In the genomic region with DNA sequence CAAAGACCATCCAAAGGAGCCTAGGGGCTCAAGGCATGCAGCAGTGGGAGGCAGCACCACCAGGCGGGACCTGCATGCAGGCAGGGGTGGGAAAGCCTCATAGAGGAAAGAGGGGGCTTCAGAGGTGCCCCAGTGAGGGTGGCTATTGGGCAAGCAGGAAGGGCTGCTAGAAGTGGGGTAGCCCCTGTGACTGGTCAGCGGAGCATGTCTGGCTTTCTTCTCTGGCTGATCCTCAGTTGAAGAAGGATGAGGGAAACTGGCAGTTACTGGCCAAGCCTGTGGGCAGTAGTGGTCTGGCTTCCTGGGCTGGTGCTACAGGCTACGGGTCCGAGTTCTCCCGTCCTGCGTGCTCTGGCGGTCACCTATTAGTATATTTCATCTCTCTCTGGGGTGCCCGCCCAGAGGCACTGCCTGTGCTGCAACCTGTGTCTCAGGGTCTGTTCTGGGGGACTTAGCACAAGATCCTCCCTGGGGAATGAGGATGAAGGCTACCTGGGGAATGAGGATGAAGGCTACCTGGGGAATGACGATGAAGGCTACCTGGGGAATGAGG, we compare ENCODE assay signal across 27 cellular contexts. TPM values are rescaled to one million over a fixed set of nuclear protein-coding genes. Genes with fewer than 3 reads are reported as not detected.
DNase-seq lines count a peak whose midpoint lies in the region; ATAC-seq, FAIRE-seq and TF ChIP-seq lines count a peak whose summit lies in the region.
"Had no signal": no experiment of that assay in that cellular context is flagged by ENCODE, and none has a peak within 500 bp of the region (broad histone marks: within the 10 kb centered on the region; RNA-seq: fewer than 3 reads in every experiment).

No MANE protein-coding gene starts in this region.

- POLR2A ChIA-PET in WTC11 (lab: Charles Lee) = no interaction called here

- no peak overlapping the region for H3K9ac ChIP-seq in kidney (ENCODE audit: low read length in 2 of 2)
- H3K9ac ChIP-seq: BLaER1 treated with 17β-estradiol and CSF1 and Interleukin-3, amounts not matched to agents 10 nM and 100 nM; KMS-11 had no signal

- peak; percentile 7 for DNase-seq in activated CD8-positive, alpha-beta memory T cell treated with anti-CD3 and anti-CD28 coated beads, Interleukin-2, amount 10 ng/mL, durations not matched to agents 7 days and 5 days
- DNase-seq in kidney (peak; percentile 33), mucosa of gallbladder (ENCODE audit: low spot score) (peak; percentile 4), stomach (no peak), WTC11 (ENCODE audit: low spot score) (no peak)
- DNase-seq in stimulated activated effector memory CD8-positive, alpha-beta T cell treated with anti-CD3 and anti-CD28 coated beads, Interleukin-12 subunit alpha, Interleukin-12 subunit beta, amount 100 ng/mL, for 72 hours (ENCODE audit: low spot score in 2 of 2) = peak in 1 of 2 donors; percentile 44
- DNase-seq: AML-193; CD4-positive, alpha-beta memory T cell; COR-L47; NCI-H1048; NCI-H1417 treated with DMSO at 0.1 percent for 48 hours; NCI-H1694 treated with DMSO at 0.1 percent for 48 hours; NCI-H2081; NCI-H2227 treated with DMSO at 0.1 percent for 48 hours; NCI-H526 treated with DMSO at 0.1 percent for 48 hours; Right ventricle myocardium superior; RPMI8226 had no signal

- WGBS in stomach, 5 donors = 81 to 92% (median 89%) methylated on average over 7 to 9 of the region's 9 CpGs

- H3K9me3 ChIP-seq in kidney (ENCODE audit: control insufficient read depth in 1 of 2, low read length in 2 of 2) (no peaks in the 10 kb centered on the region), stomach (peaks cover 0 to 13% (median 12%) of the 10 kb centered on the region in 4 donors)

- no peak for TF ChIP-seq EP300 in stomach (IDR thresholded peaks at IDR 0.05)

- intact Hi-C loops in kidney (cut with DNase I) = no loop called here
- intact Hi-C loops in stomach (cut with DNase I; ENCODE audit: low total_unique reads) = no loop called here

- H3K4me3 Mint-ChIP-seq in activated CD8-positive, alpha-beta memory T cell treated with anti-CD3 and anti-CD28 coated beads, Interleukin-2, amount 10 ng/mL, durations not matched to agents 7 days and 5 days = no peak overlapping the region
- H3K4me3 Mint-ChIP-seq in stimulated activated effector memory CD8-positive, alpha-beta T cell treated with anti-CD3 and anti-CD28 coated beads, Interleukin-12 subunit alpha, Interleukin-12 subunit beta, amount 100 ng/mL, for 72 hours = no peak overlapping the region
- no peak overlapping the region for H3K4me3 Mint-ChIP-seq in WTC11
- H3K4me3 Mint-ChIP-seq: CD4-positive, alpha-beta memory T cell; IgD-negative memory B cell had no signal

- CTCF ChIA-PET in activated CD8-positive, alpha-beta memory T cell treated with anti-CD3 and anti-CD28 coated beads, Interleukin-2, amount 10 ng/mL, durations not matched to agents 7 days and 5 days (lab: Charles Lee) = no interaction called here
- CTCF ChIA-PET in WTC11 (lab: Charles Lee) = no interaction called here

- H3K4me3 ChIP-seq in kidney (ENCODE audit: low read length in 2 of 2) (no peak overlapping the region), stomach (no peak overlapping the region)
- H3K4me3 ChIP-seq: A549; BLaER1 treated with 17β-estradiol and CSF1 and Interleukin-3, amounts not matched to agents 10 nM and 100 nM had no signal

- FAIRE-seq in kidney (lab: Jason Lieb, UNC) = no peak
- FAIRE-seq: A549, G401.6, H1 had no signal

- H3K27me3 Mint-ChIP-seq in activated CD8-positive, alpha-beta memory T cell treated with anti-CD3 and anti-CD28 coated beads, Interleukin-2, amount 10 ng/mL, durations not matched to agents 7 days and 5 days = peaks cover 3% of the 10 kb centered on the region
- peaks cover 7% of the 10 kb centered on the region for H3K27me3 Mint-ChIP-seq in WTC11 (ENCODE audit: low read depth)

- H3K9me3 Mint-ChIP-seq in activated CD8-positive, alpha-beta memory T cell treated with anti-CD3 and anti-CD28 coated beads, Interleukin-2, amount 10 ng/mL, durations not matched to agents 7 days and 5 days (ENCODE audit: low read depth) = no peaks in the 10 kb centered on the region
- H3K9me3 Mint-ChIP-seq in stimulated activated effector memory CD8-positive, alpha-beta T cell treated with anti-CD3 and anti-CD28 coated beads, Interleukin-12 subunit alpha, Interleukin-12 subunit beta, amount 100 ng/mL, for 72 hours = peaks cover under 1% of the 10 kb centered on the region
- H3K9me3 Mint-ChIP-seq in WTC11 = peaks cover 19% of the 10 kb centered on the region
- H3K9me3 Mint-ChIP-seq: IgD-negative memory B cell had no signal

- TF ChIP-seq POLR2A in stomach (IDR thresholded peaks at IDR 0.05) = no peak

- no peaks in the 10 kb centered on the region for H3K36me3 ChIP-seq in kidney (ENCODE audit: control insufficient read depth in 1 of 2, insufficient read depth in 2 of 2, low read length in 2 of 2)
- H3K36me3 ChIP-seq in stomach = no peaks in the 10 kb centered on the region
- H3K36me3 ChIP-seq: BLaER1 treated with 17β-estradiol and CSF1 and Interleukin-3, amounts not matched to agents 10 nM and 100 nM had no signal

- H3K27me3 ChIP-seq in stomach = peaks cover 0 to 8% (median 0%) of the 10 kb centered on the region in 3 donors
- H3K27me3 ChIP-seq: BLaER1 treated with 17β-estradiol and CSF1 and Interleukin-3, amounts not matched to agents 10 nM and 100 nM had no signal

- ATAC-seq in activated CD8-positive, alpha-beta memory T cell treated with anti-CD3 and anti-CD28 coated beads, Interleukin-2, amount 10 ng/mL, durations not matched to agents 7 days and 5 days = no peak
- no peak for ATAC-seq in stimulated activated effector memory CD8-positive, alpha-beta T cell treated with anti-CD3 and anti-CD28 coated beads, Interleukin-12 subunit alpha, Interleukin-12 subunit beta, amount 100 ng/mL, for 72 hours
- ATAC-seq in HG02870 (IDR thresholded peaks at IDR 0.05; ENCODE audit: unreplicated experiment) (no peak), WTC11 (no peak)
- ATAC-seq: A549, HCT116 had no signal

- H3K4me1 Mint-ChIP-seq in activated CD8-positive, alpha-beta memory T cell treated with anti-CD3 and anti-CD28 coated beads, Interleukin-2, amount 10 ng/mL, durations not matched to agents 7 days and 5 days = no peaks in the 10 kb centered on the region
- peaks cover 12% of the 10 kb centered on the region for H3K4me1 Mint-ChIP-seq in stimulated activated effector memory CD8-positive, alpha-beta T cell treated with anti-CD3 and anti-CD28 coated beads, Interleukin-12 subunit alpha, Interleukin-12 subunit beta, amount 100 ng/mL, for 72 hours
- H3K4me1 Mint-ChIP-seq in WTC11 = peaks cover 20% of the 10 kb centered on the region
- H3K4me1 Mint-ChIP-seq: IgD-negative memory B cell had no signal

- H3K27ac Mint-ChIP-seq in activated CD8-positive, alpha-beta memory T cell treated with anti-CD3 and anti-CD28 coated beads, Interleukin-2, amount 10 ng/mL, durations not matched to agents 7 days and 5 days = no peak overlapping the region
- H3K27ac Mint-ChIP-seq in stimulated activated effector memory CD8-positive, alpha-beta T cell treated with anti-CD3 and anti-CD28 coated beads, Interleukin-12 subunit alpha, Interleukin-12 subunit beta, amount 100 ng/mL, for 72 hours = peak overlapping the region; percentile 67
- no peak overlapping the region for H3K27ac Mint-ChIP-seq in WTC11

- H3K27ac ChIP-seq in kidney (ENCODE audit: low read depth in 2 of 2, low read length in 2 of 2) (no peak overlapping the region), stomach (no peak overlapping the region)
- H3K27ac ChIP-seq: A549; BLaER1 treated with 17β-estradiol and CSF1 and Interleukin-3, amounts not matched to agents 10 nM and 100 nM; HL-60; KMS-11 had no signal

- H3K36me3 Mint-ChIP-seq in activated CD8-positive, alpha-beta memory T cell treated with anti-CD3 and anti-CD28 coated beads, Interleukin-2, amount 10 ng/mL, durations not matched to agents 7 days and 5 days = no peaks in the 10 kb centered on the region
- H3K36me3 Mint-ChIP-seq in stimulated activated effector memory CD8-positive, alpha-beta T cell treated with anti-CD3 and anti-CD28 coated beads, Interleukin-12 subunit alpha, Interleukin-12 subunit beta, amount 100 ng/mL, for 72 hours = no peaks in the 10 kb centered on the region
- H3K36me3 Mint-ChIP-seq in WTC11 = peaks cover 2% of the 10 kb centered on the region
- H3K36me3 Mint-ChIP-seq: CD4-positive, alpha-beta memory T cell; IgD-negative memory B cell had no signal

- no peak for TF ChIP-seq CTCF in kidney (IDR thresholded peaks at IDR 0.05; ENCODE audit: borderline replicate concordance, extremely low read depth, insufficient read depth)
- TF ChIP-seq CTCF in stomach (IDR thresholded peaks at IDR 0.05) = no peak
- TF ChIP-seq CTCF in WTC11 (IDR thresholded peaks at IDR 0.05) = no peak

- H3K4me1 ChIP-seq in kidney (ENCODE audit: control insufficient read depth in 1 of 2, insufficient read depth in 1 of 2, low read depth in 1 of 2, low read length in 2 of 2) (no peaks in the 10 kb centered on the region), stomach (peaks cover under 1 to 3% (median 2%) of the 10 kb centered on the region in 4 donors)
- H3K4me1 ChIP-seq: A549 had no signal

TF ChIP-seq in WTC11, 78 proteins besides CTCF, POLR2A, EP300 and RAD21 (continues in another document):
- TF ChIP-seq, protein P1, sequence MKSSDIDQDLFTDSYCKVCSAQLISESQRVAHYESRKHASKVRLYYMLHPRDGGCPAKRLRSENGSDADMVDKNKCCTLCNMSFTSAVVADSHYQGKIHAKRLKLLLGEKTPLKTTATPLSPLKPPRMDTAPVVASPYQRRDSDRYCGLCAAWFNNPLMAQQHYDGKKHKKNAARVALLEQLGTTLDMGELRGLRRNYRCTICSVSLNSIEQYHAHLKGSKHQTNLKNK (CRISPR knock-in tag; IDR thresholded peaks at IDR 0.05) = no peak
- TF ChIP-seq MXD4 (CRISPR knock-in tag; IDR thresholded peaks at IDR 0.05; ENCODE audit: borderline replicate concordance) (no peak), ZNF263 (CRISPR knock-in tag; IDR thresholded peaks at IDR 0.05; ENCODE audit: low read depth) (no peak), MYBL2 (CRISPR knock-in tag; IDR thresholded peaks at IDR 0.05) (no peak), FOXP1 (CRISPR knock-in tag; IDR thresholded peaks at IDR 0.05; ENCODE audit: borderline replicate concordance) (no peak), ESRRA (CRISPR knock-in tag; IDR thresholded peaks at IDR 0.05; ENCODE audit: borderline replicate concordance) (no peak), ETV6 (CRISPR knock-in tag; IDR thresholded peaks at IDR 0.05) (no peak), JUN (CRISPR knock-in tag; IDR thresholded peaks at IDR 0.05) (no peak), KAT7 (CRISPR knock-in tag; IDR thresholded peaks at IDR 0.05; ENCODE audit: borderline replicate concordance) (no peak), NFATC4 (CRISPR knock-in tag; IDR thresholded peaks at IDR 0.05) (no peak)

RNA-seq across cellular contexts. Expression of a gene that starts 35.9 kb away (rescaled TPM):
- 100 to 1,000 TPM; 177 to 202 TPM for total RNA-seq in activated CD8-positive, alpha-beta memory T cell treated with anti-CD3 and anti-CD28 coated beads, Interleukin-2, amount 10 ng/mL, durations not matched to agents 7 days and 5 days
- total RNA-seq in kidney (3.7 TPM), mucosa of gallbladder (4.3 TPM), stomach (1 to 10 TPM in 3 of 5 donors, under 1 TPM in 1, not detected in 1; 0.87 to 4.5 (median 2.0) TPM), WTC11 (2021) (not detected in 3 replicates)
- polyA plus RNA-seq in kidney (ENCODE audit: insufficient read depth, low read depth, low replicate concordance) (1.4 TPM), stomach (1 to 10 TPM; 2.5 to 8.3 (median 4.9) TPM)
- total RNA-seq: H1, NCI-H460 had no signal
- polyA plus RNA-seq: A549, H1 had no signal

Comparison
In these comparisons a context has a peak if more than half of its experiments do, and no peak if none do; other contexts are left out.
1. DNase-seq: peak in activated CD8-positive, alpha-beta memory T cell treated with anti-CD3 and anti-CD28 coated beads, Interleukin-2, amount 10 ng/mL, durations not matched to agents 7 days and 5 days (single experiment), kidney (single experiment) and mucosa of gallbladder (single experiment); none in stomach (single experiment) and WTC11 (single experiment).
2. RNA of a gene that starts 35.9 kb away (total RNA-seq): 177 to 202 TPM in activated CD8-positive, alpha-beta memory T cell treated with anti-CD3 and anti-CD28 coated beads, Interleukin-2, amount 10 ng/mL, durations not matched to agents 7 days and 5 days; 4.3 TPM in mucosa of gallbladder (single experiment), 3.7 TPM in kidney (single experiment), 0.87 to 4.5 TPM in stomach and not detected in WTC11; every median in the first group is over 10 times any median in the second.